Comparison of ENCODE assay signal across 29 cellular contexts in genomic region chr6:96545882-96546281, GRCh38. TPM values are rescaled to one million over a fixed set of nuclear protein-coding genes. Genes with fewer than 3 reads are reported as not detected.
"Had no signal": no experiment of that assay in that cellular context is flagged by ENCODE, and none has a peak within 500 bp of the region (broad histone marks: within the 10 kb centered on the region; RNA-seq: fewer than 3 reads in every experiment).

No MANE protein-coding gene starts in this region.

- H2AFZ ChIP-seq: neural progenitor cell, parathyroid adenoma had no signal

- DNase-seq: effector CD8-positive, alpha-beta T cell; endodermal cell; foreskin fibroblast; gastrocnemius medialis; heart right ventricle; hippocampal formation; left cardiac atrium; left lung; mesenchymal stem cell; mucosa of descending colon; naive B cell; stimulated activated CD4-positive, alpha-beta T cell treated with anti-CD3 and anti-CD28 coated beads, Interleukin-12 subunit alpha, Interleukin-12 subunit beta, amount 100 ng/mL, for 4 hours; stimulated activated CD4-positive, alpha-beta T cell treated with anti-CD3 and anti-CD28 coated beads, Interleukin-1b, Interleukin-23, amount 100 ng/mL, for 48 hours; stimulated activated CD4-positive, alpha-beta T cell treated with anti-CD3 and anti-CD28 coated beads, Interleukin-4, amount 100 ng/mL, for 1 hour; stimulated activated CD8-positive, alpha-beta memory T cell treated with anti-CD3 and anti-CD28 coated beads, Interleukin-4, amount 100 ng/mL, for 48 hours; stimulated activated naive CD4-positive, alpha-beta T cell treated with Interleukin-2 at 50 U/mL for 16 hours; stomach; testis; tibial artery had no signal

- H3K27me3 ChIP-seq: gastrocnemius medialis, heart right ventricle, left lung, neural progenitor cell, stomach, testis, tibial artery had no signal

- H3K79me2 ChIP-seq: parathyroid adenoma had no signal

- H3K9me3 ChIP-seq: gastrocnemius medialis, heart right ventricle, left lung, mucosa of descending colon, stomach, testis, tibial artery had no signal

- H3K4me1 ChIP-seq: gastrocnemius medialis, heart right ventricle, left lung, neural progenitor cell, parathyroid adenoma, stomach, testis had no signal

- H3K9ac ChIP-seq: neural progenitor cell, parathyroid adenoma had no signal

- H3K4me2 ChIP-seq: neural progenitor cell, smooth muscle cell had no signal

- H3K27ac ChIP-seq: epithelial cell of prostate, gastrocnemius medialis, heart right ventricle, left lung, neural progenitor cell, parathyroid adenoma, stomach, testis, tibial artery had no signal

- H3K4me3 ChIP-seq: gastrocnemius medialis, heart right ventricle, left lung, mucosa of descending colon, neural progenitor cell, smooth muscle cell, stomach, testis, tibial artery had no signal

- ATAC-seq: esophagus mucosa, gastrocnemius medialis, heart right ventricle, left cardiac atrium, left lung, mucosa of descending colon, sciatic nerve had no signal

RNA-seq across cellular contexts. Expression of gene FHL5, which starts 17.0 kb away (rescaled TPM):
- total RNA-seq: endodermal cell, kidney epithelial cell, lung microvascular endothelial cell, osteoblast, progenitor cell of endocrine pancreas, smooth muscle cell had no signal
- polyA plus RNA-seq: smooth muscle cell had no signal
